ENCODE assay signal across 25 cellular contexts in the genomic region with DNA sequence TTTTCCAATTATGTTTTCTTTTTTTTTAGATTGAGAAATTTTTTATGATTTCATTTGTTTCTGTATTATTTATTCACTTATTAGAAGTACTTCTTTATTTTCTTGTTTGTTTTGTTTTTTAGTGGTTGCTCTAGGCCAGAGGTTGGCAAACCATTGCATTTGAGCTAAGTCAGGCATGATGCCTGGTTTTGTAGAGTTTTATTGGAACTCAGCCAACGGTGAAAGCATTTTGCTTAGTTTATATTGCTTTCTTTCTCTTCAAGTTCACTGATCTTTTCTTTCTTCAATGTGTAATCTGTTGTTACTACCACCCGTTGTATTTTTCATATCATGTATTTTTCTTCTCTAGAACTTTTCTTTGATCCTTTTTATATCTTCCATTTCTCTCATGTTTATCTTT.
"Had no signal": no experiment of that assay in that cellular context is flagged by ENCODE, and none has a peak within 500 bp of the region (broad histone marks: within the 10 kb centered on the region; RNA-seq: fewer than 3 reads in every experiment).

No MANE protein-coding gene starts in this region.

- H3K4me3 ChIP-seq: suprapubic skin, tibial artery, upper lobe of right lung had no signal

- ATAC-seq: activated CD8-positive, alpha-beta memory T cell treated with anti-CD3 and anti-CD28 coated beads, Interleukin-2, amount 10 ng/mL, durations not matched to agents 7 days and 5 days; activated CD8-positive, alpha-beta T cell treated with anti-CD3 and anti-CD28 coated beads, Interleukin-2, amount 10 ng/mL, durations not matched to agents 7 days and 5 days; activated naive CD4-positive, alpha-beta T cell treated with anti-CD3 and anti-CD28 coated beads, Interleukin-2, amount 50 U/mL, for 72 hours; left cardiac atrium; left ventricle myocardium superior; natural killer cell treated with Interleukin-12 subunit alpha and Interleukin-12 subunit beta and Interleukin-15 and Interleukin-18, amount 100 ng/mL, for 72 hours; right cardiac atrium; upper lobe of right lung had no signal

- FAIRE-seq: bronchial epithelial cell, endometrium, keratinocyte had no signal

- H3K27me3 ChIP-seq: spleen, suprapubic skin, tibial artery, upper lobe of right lung had no signal

- DNase-seq: activated B cell treated with CpG ODN at 0.5 μM for 24 hours; activated CD8-positive, alpha-beta memory T cell treated with anti-CD3 and anti-CD28 coated beads, Interleukin-2, amount 10 ng/mL, durations not matched to agents 7 days and 5 days; activated CD8-positive, alpha-beta T cell treated with anti-CD3 and anti-CD28 coated beads, Interleukin-2, amount 10 ng/mL, durations not matched to agents 7 days and 5 days; activated naive CD4-positive, alpha-beta T cell; activated T-cell treated with anti-CD3 and anti-CD28 coated beads, Interleukin-2, amount 50 U/mL, for 48 hours; anterior cingulate cortex; dermis blood vessel endothelial cell; effector CD4-positive, alpha-beta T cell; head of caudate nucleus; hippocampal formation; left cardiac atrium; left ventricle myocardium superior; mammary epithelial cell; midbrain; right cardiac atrium; spleen; stimulated activated naive CD4-positive, alpha-beta T cell; tibial artery; upper lobe of right lung had no signal

- H3K4me1 ChIP-seq: spleen, suprapubic skin, tibial artery, upper lobe of right lung had no signal

- H3K27ac ChIP-seq: spleen, suprapubic skin, tibial artery, upper lobe of right lung had no signal
